23 cellular contexts compared by ENCODE assay signal in the genomic region with DNA sequence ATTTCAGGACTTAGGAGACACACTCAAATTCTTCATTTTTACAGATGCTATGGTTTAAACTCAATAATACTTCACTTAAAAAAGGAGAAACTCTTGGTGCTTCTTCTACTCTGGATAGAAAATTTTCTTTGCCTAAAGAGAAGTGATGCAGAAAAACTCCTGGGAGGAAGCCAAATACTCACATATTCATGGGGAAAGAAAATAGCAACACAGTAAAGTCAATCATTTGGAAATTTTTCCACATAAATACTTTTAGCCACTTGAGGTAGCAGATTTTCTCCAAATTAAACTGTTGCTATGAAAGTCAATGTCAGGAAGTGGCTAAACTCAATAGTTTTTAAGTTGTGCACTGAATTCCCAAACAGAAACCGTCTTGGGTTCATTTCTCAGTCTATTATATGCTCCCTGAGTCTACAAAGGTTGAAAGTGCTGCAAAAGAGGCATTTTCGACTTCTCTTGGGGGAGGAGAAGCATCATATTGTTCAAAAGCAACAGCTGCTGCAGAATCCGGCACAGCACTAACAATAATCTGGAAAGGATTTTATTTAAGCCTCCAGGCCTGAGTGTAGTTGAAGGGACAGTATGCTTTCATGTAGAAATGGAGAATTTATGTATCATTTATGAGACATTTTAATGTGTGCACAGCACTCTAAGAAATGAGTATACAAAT.
"Had no signal": no experiment of that assay in that cellular context is flagged by ENCODE, and none has a peak within 500 bp of the region (broad histone marks: within the 10 kb centered on the region; RNA-seq: fewer than 3 reads in every experiment).

No MANE protein-coding gene starts in this region.

- H3K27ac Mint-ChIP-seq: activated CD4-positive, alpha-beta memory T cell treated with anti-CD3 and anti-CD28 coated beads, Interleukin-2, amount 10 ng/mL, durations not matched to agents 7 days and 5 days; activated CD8-positive, alpha-beta memory T cell treated with anti-CD3 and anti-CD28 coated beads, Interleukin-2, amount 10 ng/mL, durations not matched to agents 7 days and 5 days; activated naive CD8-positive, alpha-beta T cell; mesothelial cell of epicardium; natural killer cell treated with Interleukin-12 subunit alpha and Interleukin-12 subunit beta and Interleukin-15 and Interleukin-18, amount 100 ng/mL, for 72 hours; T-helper 2 cell treated with Interferon-gamma antibody and Interleukin-4, amounts not matched to agents 5 μg/mL and 100 μg/mL, for 36 hours; type B pancreatic cell; WTC11 had no signal

- H3K27ac ChIP-seq: coronary artery, gastrocnemius medialis, heart right ventricle, right atrium auricular region, suprapubic skin had no signal

- H3K4me1 Mint-ChIP-seq: activated CD4-positive, alpha-beta memory T cell treated with anti-CD3 and anti-CD28 coated beads, Interleukin-2, amount 10 ng/mL, durations not matched to agents 7 days and 5 days; activated CD8-positive, alpha-beta memory T cell treated with anti-CD3 and anti-CD28 coated beads, Interleukin-2, amount 10 ng/mL, durations not matched to agents 7 days and 5 days had no signal

- H3K27me3 ChIP-seq: gastrocnemius medialis, right atrium auricular region, suprapubic skin had no signal

- H3K36me3 ChIP-seq: gastrocnemius medialis, heart right ventricle, right atrium auricular region, suprapubic skin had no signal

- DNase-seq: activated CD4-positive, alpha-beta memory T cell treated with anti-CD3 and anti-CD28 coated beads, Interleukin-2, amount 10 ng/mL, durations not matched to agents 7 days and 5 days; activated CD4-positive, alpha-beta T cell treated with anti-CD3 and anti-CD28 coated beads for 4 hours; activated CD8-positive, alpha-beta memory T cell treated with anti-CD3 and anti-CD28 coated beads, Interleukin-2, amount 10 ng/mL, durations not matched to agents 7 days and 5 days; amniotic stem cell; central memory CD4-positive, alpha-beta T cell; erythroblast; gastrocnemius medialis; heart right ventricle; posterior cingulate gyrus; SK-N-SH; stimulated activated CD4-positive, alpha-beta T cell treated with anti-CD3 and anti-CD28 coated beads, Interleukin-2, amount 100 ng/mL, for 24 hours; stimulated activated naive CD8-positive, alpha-beta T cell treated with anti-CD3 and anti-CD28 coated beads, Interleukin-15, Interleukin-2, amounts not matched to agents 100 U/mL and 50 U/mL, for 24 hours had no signal

- H3K9me3 ChIP-seq: gastrocnemius medialis, heart right ventricle, right atrium auricular region, SK-N-SH, suprapubic skin had no signal

- ATAC-seq: activated CD8-positive, alpha-beta memory T cell treated with anti-CD3 and anti-CD28 coated beads, Interleukin-2, amount 10 ng/mL, durations not matched to agents 7 days and 5 days; gastrocnemius medialis; heart right ventricle; natural killer cell treated with Interleukin-12 subunit alpha and Interleukin-12 subunit beta and Interleukin-15 and Interleukin-18, amount 100 ng/mL, for 72 hours; stimulated activated naive CD8-positive, alpha-beta T cell treated with anti-CD3 and anti-CD28 coated beads, Interleukin-15, Interleukin-2, amounts not matched to agents 100 U/mL and 50 U/mL, for 24 hours; WTC11 had no signal

- H3K4me3 Mint-ChIP-seq: activated CD4-positive, alpha-beta memory T cell treated with anti-CD3 and anti-CD28 coated beads, Interleukin-2, amount 10 ng/mL, durations not matched to agents 7 days and 5 days; activated CD8-positive, alpha-beta memory T cell treated with anti-CD3 and anti-CD28 coated beads, Interleukin-2, amount 10 ng/mL, durations not matched to agents 7 days and 5 days; activated naive CD8-positive, alpha-beta T cell; brain; mesothelial cell of epicardium; natural killer cell treated with Interleukin-12 subunit alpha and Interleukin-12 subunit beta and Interleukin-15 and Interleukin-18, amount 100 ng/mL, for 72 hours; T-helper 2 cell treated with Interferon-gamma antibody and Interleukin-4, amounts not matched to agents 5 μg/mL and 100 μg/mL, for 36 hours; type B pancreatic cell; WTC11 had no signal

- H3K4me1 ChIP-seq: gastrocnemius medialis, right atrium auricular region had no signal

- H3K4me3 ChIP-seq: coronary artery, gastrocnemius medialis, heart right ventricle, lung, right atrium auricular region, suprapubic skin had no signal

- H3K9me3 Mint-ChIP-seq: activated CD4-positive, alpha-beta memory T cell treated with anti-CD3 and anti-CD28 coated beads, Interleukin-2, amount 10 ng/mL, durations not matched to agents 7 days and 5 days; brain; mesothelial cell of epicardium; natural killer cell treated with Interleukin-12 subunit alpha and Interleukin-12 subunit beta and Interleukin-15 and Interleukin-18, amount 100 ng/mL, for 72 hours; T-helper 2 cell treated with Interferon-gamma antibody and Interleukin-4, amounts not matched to agents 5 μg/mL and 100 μg/mL, for 36 hours; type B pancreatic cell; WTC11 had no signal

- H3K36me3 Mint-ChIP-seq: activated CD8-positive, alpha-beta memory T cell treated with anti-CD3 and anti-CD28 coated beads, Interleukin-2, amount 10 ng/mL, durations not matched to agents 7 days and 5 days; activated naive CD8-positive, alpha-beta T cell; brain; mesothelial cell of epicardium; natural killer cell treated with Interleukin-12 subunit alpha and Interleukin-12 subunit beta and Interleukin-15 and Interleukin-18, amount 100 ng/mL, for 72 hours; WTC11 had no signal

- H3K27me3 Mint-ChIP-seq: brain, type B pancreatic cell had no signal
